ENCODE assay signal across 8 cellular contexts in the genomic region with DNA sequence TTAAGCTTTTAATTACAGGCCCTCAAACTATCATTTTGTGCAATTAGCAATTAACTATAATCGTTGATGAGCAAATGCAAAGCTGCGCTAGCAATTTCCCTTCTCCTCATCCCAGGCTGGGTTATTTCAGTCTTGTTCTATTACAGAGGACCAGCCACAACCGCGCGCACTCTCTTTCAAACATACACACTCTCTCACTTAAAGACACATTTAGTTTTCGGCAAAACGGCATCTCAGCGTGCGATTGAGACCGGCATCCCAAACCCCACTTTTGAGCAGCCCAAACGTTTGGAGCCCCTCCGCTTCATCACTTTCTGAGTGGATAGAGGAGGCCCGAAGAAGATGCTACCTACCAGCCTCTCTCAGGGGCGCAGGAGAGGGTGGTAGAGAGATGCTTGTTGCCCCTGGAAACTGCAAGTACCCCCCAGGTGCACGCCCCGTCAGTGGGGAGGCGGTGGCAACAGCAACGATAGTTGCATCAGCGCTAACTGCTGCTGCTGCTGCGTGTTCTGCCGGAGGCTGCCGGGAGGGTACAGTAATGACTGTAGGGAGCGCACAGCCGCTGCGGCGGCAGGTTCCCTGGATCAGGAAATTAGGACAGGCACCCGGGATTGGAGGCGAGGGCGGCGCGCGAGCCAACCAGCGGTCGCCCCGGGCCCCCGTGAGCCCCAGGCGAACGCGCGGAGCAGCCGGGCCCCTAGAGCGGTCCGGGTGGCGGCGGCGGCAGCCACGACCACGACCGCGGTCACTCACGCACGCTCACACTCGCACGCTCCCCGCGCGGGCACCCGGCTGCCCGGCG. TPM values are rescaled to one million over a fixed set of nuclear protein-coding genes. Genes with fewer than 3 reads are reported as not detected.
DNase-seq lines count a peak whose midpoint lies in the region; ATAC-seq and TF ChIP-seq lines count a peak whose summit lies in the region.

No MANE protein-coding gene starts in this region.

- H3K27ac ChIP-seq in SU-DHL-6 (ENCODE audit: low read depth, low read length) (no peak overlapping the region), sigmoid colon (peak overlapping the region; percentile 67 to 86 (median 81))

- TF ChIP-seq CTCF in SU-DHL-6 (IDR thresholded peaks at IDR 0.05; ENCODE audit: insufficient read depth, low read length, poor library complexity, severe bottlenecking) (no peak), brain (conservative IDR thresholded peaks at IDR 0.05) (peak in 1 of 2 experiments; percentile 13), sigmoid colon (IDR thresholded peaks at IDR 0.05) (peak in 1 of 4 experiments; percentile 11)

- 3 to 5% methylated on average over 60 of the region's 60 CpGs for WGBS in sigmoid colon, 2 donors

- peak overlapping the region; percentile 89 to 98 (median 93) for H3K27ac Mint-ChIP-seq in brain

- H3K4me3 Mint-ChIP-seq in brain = peak overlapping the region; percentile 89 to 95 (median 93)

- H3K27me3 ChIP-seq in SU-DHL-6 (ENCODE audit: low read length) (no peaks in the 10 kb centered on the region), sigmoid colon (no peaks in the 10 kb centered on the region)

- peaks cover 23% of the 10 kb centered on the region for H3K36me3 Mint-ChIP-seq in brain

- H3K9me3 ChIP-seq in SU-DHL-6 (ENCODE audit: insufficient read depth, low read length) (no peaks in the 10 kb centered on the region), iPS-18c (ENCODE audit: control insufficient read depth, insufficient read depth, low read length) (no peaks in the 10 kb centered on the region), sigmoid colon (no peaks in the 10 kb centered on the region)

- H3K4me3 ChIP-seq in SU-DHL-6 (ENCODE audit: insufficient read depth, low read length, poor library complexity, severe bottlenecking) (peak overlapping the region; percentile 36), iPS-18c (ENCODE audit: insufficient read depth, low read depth, low read length) (peak overlapping the region; percentile 72), sigmoid colon (peak overlapping the region; percentile 46 to 84 (median 68))

- intact Hi-C loops in sigmoid colon (cut with DNase I) = loop anchor here (5.0 to 10.0 kb wide), 7 partner anchors 64 to 906 kb away; a partner anchor contains a TSS

- H3F3A ChIP-seq in SU-DHL-6 (ENCODE audit: insufficient read depth) = no peaks in the 10 kb centered on the region

- no peak for TF ChIP-seq POLR2A in sigmoid colon (IDR thresholded peaks at IDR 0.05)

- no peaks in the 10 kb centered on the region for H3K36me3 ChIP-seq in SU-DHL-6 (ENCODE audit: low read length)
- no peaks in the 10 kb centered on the region for H3K36me3 ChIP-seq in sigmoid colon

- no peaks in the 10 kb centered on the region for H4K20me1 ChIP-seq in SU-DHL-6 (ENCODE audit: low read depth, low read length)

- peaks cover 0 to 8% (median 0%) of the 10 kb centered on the region in 5 experiments for H3K9me3 Mint-ChIP-seq in brain

- peak overlapping the region; percentile 45 for H3K9ac ChIP-seq in SU-DHL-6 (ENCODE audit: low read length)

- peak overlapping the region; percentile 39 for H3K4me2 ChIP-seq in SU-DHL-6 (ENCODE audit: low read depth, low read length, poor library complexity, severe bottlenecking)

- peaks cover 48% of the 10 kb centered on the region for H3K4me1 Mint-ChIP-seq in brain

- H3K27me3 Mint-ChIP-seq in brain = peaks cover 15% of the 10 kb centered on the region

- DNase-seq in GM03348 (ENCODE audit: low spot score) = peak; percentile 94
- DNase-seq in NCI-H128 (lab: John Stamatoyannopoulos, UW; ENCODE audit: unreplicated experiment) = peak; percentile 66
- peak; percentile 92 for DNase-seq in sigmoid colon

- H2AFZ ChIP-seq in SU-DHL-6 (ENCODE audit: low read depth, low read length, severe bottlenecking) = peak overlapping the region; percentile 46

- peak; percentile 38 for ATAC-seq in HG02642 (IDR thresholded peaks at IDR 0.05; ENCODE audit: poor library complexity, unreplicated experiment)
- no peak for ATAC-seq in HG03565 (IDR thresholded peaks at IDR 0.05; ENCODE audit: unreplicated experiment)

- H3K79me2 ChIP-seq in SU-DHL-6 (ENCODE audit: insufficient read depth, low read length) = no peaks in the 10 kb centered on the region

- no peak for TF ChIP-seq EP300 in sigmoid colon (IDR thresholded peaks at IDR 0.05)

- H3K9me2 ChIP-seq in SU-DHL-6 (replicated peaks; ENCODE audit: insufficient read depth, low read length) = no peaks in the 10 kb centered on the region

- peaks cover 0 to 26% (median 19%) of the 10 kb centered on the region in 4 donors for H3K4me1 ChIP-seq in sigmoid colon

RNA-seq across cellular contexts. Expression of a gene that starts 0.5 kb away (rescaled TPM):
- polyA plus RNA-seq in brain (ENCODE audit: insufficient read depth, low read depth, low replicate concordance) (11.8 TPM), sigmoid colon (1 to 10 TPM; 1.8 to 4.0 (median 2.3) TPM)
- total RNA-seq in sigmoid colon = 10 to 100 TPM in 2 of 4 donors, 1 to 10 TPM in 2; 2.5 to 13.6 (median 7.4) TPM
